In the genomic region with DNA sequence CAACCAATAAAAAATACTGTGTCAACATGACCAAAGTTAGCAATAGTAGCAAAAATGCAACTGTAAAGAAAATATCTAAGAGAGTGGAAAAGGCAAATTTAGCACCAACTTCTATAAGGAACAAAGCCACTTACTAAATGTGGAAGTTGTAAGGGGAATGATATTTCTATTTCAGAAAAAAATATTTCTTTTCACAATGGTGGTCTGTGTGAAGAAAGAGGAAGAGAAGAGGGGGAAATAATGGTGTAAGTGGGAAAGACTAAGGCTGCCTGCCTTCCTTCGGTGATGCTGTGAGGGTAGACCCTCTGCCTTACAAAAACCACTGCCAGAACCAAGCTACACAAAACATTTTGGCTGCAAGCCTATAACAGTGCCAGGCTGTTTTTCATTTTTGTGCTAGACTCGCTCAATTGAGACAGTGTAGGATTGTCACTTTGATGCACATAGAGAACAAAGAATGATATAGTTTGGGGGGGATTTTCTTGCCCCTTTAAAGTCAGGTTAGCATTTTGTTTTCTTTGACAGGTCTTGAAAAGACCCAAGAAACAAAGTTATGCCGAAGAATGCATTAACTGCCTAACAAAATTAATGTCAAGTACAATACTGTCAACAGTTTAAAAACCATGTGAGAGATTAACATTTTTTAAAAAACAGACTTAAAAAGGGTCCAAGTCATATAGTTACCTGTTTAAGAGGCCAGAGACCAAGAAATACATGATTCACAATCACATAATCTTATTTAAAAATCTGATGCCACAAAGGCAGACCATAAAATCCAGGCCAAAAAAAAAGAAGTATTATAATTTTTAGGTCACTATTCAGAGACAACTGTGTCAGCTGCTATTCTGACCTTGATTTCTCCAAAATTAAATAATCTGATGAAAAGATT, we compare ENCODE assay signal across 16 cellular contexts.
DNase-seq lines count a peak whose midpoint lies in the region; ATAC-seq, FAIRE-seq and TF ChIP-seq lines count a peak whose summit lies in the region.
"Had no signal": no experiment of that assay in that cellular context is flagged by ENCODE, and none has a peak within 500 bp of the region (broad histone marks: within the 10 kb centered on the region; RNA-seq: fewer than 3 reads in every experiment).

No MANE protein-coding gene starts in this region.

- H3K4me1 ChIP-seq in OCI-LY3 (ENCODE audit: low read length) (peaks cover 55% of the 10 kb centered on the region), K562 (replicated peaks in 1 of 2; ENCODE audit: control insufficient read depth in 2 of 2, insufficient read depth in 2 of 2, low read length in 2 of 2) (peaks cover 0 to 42% of the 10 kb centered on the region in 2 experiments; a peak in 3 of 5 replicates)

- H3K27me3 ChIP-seq in OCI-LY3 (ENCODE audit: low read depth, low read length) (no peaks in the 10 kb centered on the region), K562 (ENCODE audit: control insufficient read depth in 2 of 2, insufficient read depth in 2 of 2, low read length in 2 of 2) (no peaks in the 10 kb centered on the region)
- H3K27me3 ChIP-seq: neural progenitor cell had no signal

- H3K36me3 Mint-ChIP-seq in activated CD4-positive, alpha-beta T cell treated with anti-CD3 and anti-CD28 coated beads, Interleukin-2, amount 10 ng/mL, durations not matched to agents 7 days and 5 days (ENCODE audit: low read depth), result peaks cover 2% of the 10 kb centered on the region
- H3K36me3 Mint-ChIP-seq in stimulated activated naive CD8-positive, alpha-beta T cell treated with anti-CD3 and anti-CD28 coated beads, Interleukin-15, Interleukin-2, amounts not matched to agents 100 ng/mL and 50 ng/mL, for 24 hours (ENCODE audit: low read depth), result peaks cover 34% of the 10 kb centered on the region
- no peaks in the 10 kb centered on the region for H3K36me3 Mint-ChIP-seq in glutamatergic neuron (ENCODE audit: unreplicated experiment)

- H3K9me3 Mint-ChIP-seq in activated CD4-positive, alpha-beta T cell treated with anti-CD3 and anti-CD28 coated beads, Interleukin-2, amount 10 ng/mL, durations not matched to agents 7 days and 5 days, result no peaks in the 10 kb centered on the region
- H3K9me3 Mint-ChIP-seq in stimulated activated naive CD8-positive, alpha-beta T cell treated with anti-CD3 and anti-CD28 coated beads, Interleukin-15, Interleukin-2, amounts not matched to agents 100 ng/mL and 50 ng/mL, for 24 hours, result no peaks in the 10 kb centered on the region
- no peaks in the 10 kb centered on the region for H3K9me3 Mint-ChIP-seq in glutamatergic neuron (ENCODE audit: unreplicated experiment)
- H3K9me3 Mint-ChIP-seq: neural progenitor cell had no signal

- no peak for TF ChIP-seq EP300 in K562 (IDR thresholded peaks at IDR 0.05; ENCODE audit: low read length)

- no peaks in the 10 kb centered on the region for H3K9me1 ChIP-seq in K562 (ENCODE audit: control insufficient read depth, insufficient read depth, low read length)

- no peak for DNase-seq in activated CD4-positive, alpha-beta T cell treated with anti-CD3 and anti-CD28 coated beads, Interleukin-2, amount 10 ng/mL, durations not matched to agents 7 days and 5 days
- no peak for DNase-seq in activated CD4-positive, alpha-beta T cell treated with anti-CD3 and anti-CD28 coated beads, Interleukin-2, amount 50 U/mL, for 48 hours
- DNase-seq in K562 (ENCODE audit: extremely low read depth in 1 of 4, low spot score in 3 of 4) (no peak), glutamatergic neuron (no peak), HuH-7.5 (ENCODE audit: low spot score) (no peak)
- DNase-seq: DND-41, left cardiac atrium, NCI-H2029 treated with DMSO at 0.1 percent for 48 hours had no signal

- CTCF ChIA-PET in activated CD4-positive, alpha-beta T cell treated with anti-CD3 and anti-CD28 coated beads, Interleukin-2, amount 10 ng/mL, durations not matched to agents 7 days and 5 days (lab: Charles Lee), result interaction anchor here (0.6 to 2.1 kb wide), 2 partner anchors 13 to 91 kb away, joined by 3 to 6 read pairs; no protein-coding TSS in a partner anchor
- CTCF ChIA-PET in K562 (lab: Yijun Ruan, JAX; ENCODE audit: low intra/inter-chr PET ratio), result no interaction called here

- H3K4me3 ChIP-seq in OCI-LY3 (ENCODE audit: low read length) (peak overlapping the region; percentile 20), K562 (no peak overlapping the region)
- H3K4me3 ChIP-seq: neural progenitor cell, smooth muscle cell had no signal

- H3K4me1 Mint-ChIP-seq in activated CD4-positive, alpha-beta T cell treated with anti-CD3 and anti-CD28 coated beads, Interleukin-2, amount 10 ng/mL, durations not matched to agents 7 days and 5 days, result peaks cover 41% of the 10 kb centered on the region
- H3K4me1 Mint-ChIP-seq in stimulated activated naive CD8-positive, alpha-beta T cell treated with anti-CD3 and anti-CD28 coated beads, Interleukin-15, Interleukin-2, amounts not matched to agents 100 ng/mL and 50 ng/mL, for 24 hours (ENCODE audit: low read depth), result peaks cover 92% of the 10 kb centered on the region
- H3K4me1 Mint-ChIP-seq in glutamatergic neuron (ENCODE audit: low read depth, unreplicated experiment), result peaks cover 41% of the 10 kb centered on the region

- H4K20me1 ChIP-seq in OCI-LY3 (ENCODE audit: insufficient read depth, low read length) (no peaks in the 10 kb centered on the region), K562 (replicated peaks; ENCODE audit: control insufficient read depth, insufficient read depth, low read length) (no peaks in the 10 kb centered on the region)

- H3K79me2 ChIP-seq in OCI-LY3 (ENCODE audit: low read length) (peaks cover 11% of the 10 kb centered on the region), K562 (ENCODE audit: control insufficient read depth, insufficient read depth, low read length) (no peaks in the 10 kb centered on the region)

- WGBS in K562 (ENCODE audit: insufficient coverage, low coverage, missing lambda C conversion rate), result 91% methylated on average over 3 of the region's 3 CpGs

- intact Hi-C loops in K562 (cut with micrococcal nuclease), result loop anchor here (5.0 kb wide), 3 partner anchors 81 to 289 kb away; a partner anchor contains a TSS

- FAIRE-seq in K562 (lab: Jason Lieb, UNC), result no peak
- FAIRE-seq: astrocyte, HepG2, urothelium cell line had no signal

- H3K4me2 ChIP-seq in OCI-LY3 (ENCODE audit: low read length) (peak overlapping the region; percentile 51), K562 (ENCODE audit: insufficient read depth, low read length) (no peak overlapping the region)
- H3K4me2 ChIP-seq: neural progenitor cell, smooth muscle cell had no signal

- POLR2A ChIA-PET in activated CD4-positive, alpha-beta T cell treated with anti-CD3 and anti-CD28 coated beads, Interleukin-2, amount 10 ng/mL, durations not matched to agents 7 days and 5 days (lab: Charles Lee), result interaction anchor here (0.6 kb wide), 1 partner anchor 58 kb away, joined by 4 read pairs; no protein-coding TSS in a partner anchor
- POLR2A ChIA-PET in K562 (lab: Yijun Ruan, JAX), result interaction anchor here (0.9 kb wide), 1 partner anchor 8 kb away, joined by 3 read pairs; no protein-coding TSS in a partner anchor

- TF ChIP-seq CTCF in OCI-LY3 (IDR thresholded peaks at IDR 0.05; ENCODE audit: low read depth, low read length) (no peak), K562 (IDR thresholded peaks at IDR 0.05 in 2 of 3, conservative IDR thresholded peaks at IDR 0.05 in 1 of 3; ENCODE audit: insufficient read depth in 2 of 3, low read depth in 1 of 3, low read length in 3 of 3) (no peak), glutamatergic neuron (IDR thresholded peaks at IDR 0.05; ENCODE audit: partially characterized antibody, unreplicated experiment) (no peak)

- H3K27ac ChIP-seq in OCI-LY3 (ENCODE audit: low read length) (peak overlapping the region; percentile 44), K562 (ENCODE audit: extremely low read depth, low read depth, low read length) (no peak overlapping the region)
- H3K27ac ChIP-seq: neural progenitor cell had no signal

- in situ Hi-C loops in K562 (cut with MboI), result no loop called here

- H3K27me3 Mint-ChIP-seq in activated CD4-positive, alpha-beta T cell treated with anti-CD3 and anti-CD28 coated beads, Interleukin-2, amount 10 ng/mL, durations not matched to agents 7 days and 5 days, result no peaks in the 10 kb centered on the region
- no peaks in the 10 kb centered on the region for H3K27me3 Mint-ChIP-seq in stimulated activated naive CD8-positive, alpha-beta T cell treated with anti-CD3 and anti-CD28 coated beads, Interleukin-15, Interleukin-2, amounts not matched to agents 100 ng/mL and 50 ng/mL, for 24 hours
- H3K27me3 Mint-ChIP-seq in glutamatergic neuron (ENCODE audit: unreplicated experiment), result peaks cover 2% of the 10 kb centered on the region

- H3K9me3 ChIP-seq in OCI-LY3 (ENCODE audit: insufficient read depth, low read length) (no peaks in the 10 kb centered on the region), K562 (replicated peaks; ENCODE audit: control insufficient read depth, insufficient read depth, low read depth, low read length) (no peaks in the 10 kb centered on the region)

- peak overlapping the region; percentile 6; the same call in 1 of the 2 replicates for H3K9ac ChIP-seq in OCI-LY3 (ENCODE audit: low read length)
- H3K9ac ChIP-seq in K562 (ENCODE audit: insufficient read depth in 1 of 2, low read depth in 2 of 2, low read length in 2 of 2), result no peak overlapping the region
- H3K9ac ChIP-seq: neural progenitor cell had no signal

- peak overlapping the region; percentile 1 for H3K4me3 Mint-ChIP-seq in activated CD4-positive, alpha-beta T cell treated with anti-CD3 and anti-CD28 coated beads, Interleukin-2, amount 10 ng/mL, durations not matched to agents 7 days and 5 days
- H3K4me3 Mint-ChIP-seq in stimulated activated naive CD8-positive, alpha-beta T cell treated with anti-CD3 and anti-CD28 coated beads, Interleukin-15, Interleukin-2, amounts not matched to agents 100 ng/mL and 50 ng/mL, for 24 hours, result peak overlapping the region; percentile 39
- H3K4me3 Mint-ChIP-seq in glutamatergic neuron (ENCODE audit: unreplicated experiment), result no peak overlapping the region
- H3K4me3 Mint-ChIP-seq: neural progenitor cell had no signal

- no peak for TF ChIP-seq RAD21 in K562 (CRISPR knock-in tag; conservative IDR thresholded peaks at IDR 0.05 in 1 of 2, IDR thresholded peaks at IDR 0.05 in 1 of 2)

- BruUV-seq in K562 (replicated peaks; lab: Mats Ljungman, UMichigan), result no TSS peak

- TF ChIP-seq POLR2A in K562 (conservative IDR thresholded peaks at IDR 0.05), result no peak

- H3K27ac Mint-ChIP-seq in activated CD4-positive, alpha-beta T cell treated with anti-CD3 and anti-CD28 coated beads, Interleukin-2, amount 10 ng/mL, durations not matched to agents 7 days and 5 days, result peak overlapping the region; percentile 76
- H3K27ac Mint-ChIP-seq in stimulated activated naive CD8-positive, alpha-beta T cell treated with anti-CD3 and anti-CD28 coated beads, Interleukin-15, Interleukin-2, amounts not matched to agents 100 ng/mL and 50 ng/mL, for 24 hours, result peak overlapping the region; percentile 85
- H3K27ac Mint-ChIP-seq in glutamatergic neuron (ENCODE audit: unreplicated experiment), result no peak overlapping the region
- H3K27ac Mint-ChIP-seq: neural progenitor cell had no signal

- H3K36me3 ChIP-seq in OCI-LY3 (replicated peaks; ENCODE audit: low read depth, low read length) (no peaks in the 10 kb centered on the region), K562 (ENCODE audit: control insufficient read depth, insufficient read depth, low read length) (no peaks in the 10 kb centered on the region; the same call in 2 of the 3 replicates)
- H3K36me3 ChIP-seq: neural progenitor cell had no signal

- ATAC-seq in K562 (no peak), HG03442 (IDR thresholded peaks at IDR 0.05; ENCODE audit: unreplicated experiment) (no peak)
- ATAC-seq: HepG2, left cardiac atrium had no signal

- H2AFZ ChIP-seq in OCI-LY3 (ENCODE audit: low read depth, low read length), result no peak overlapping the region
- H2AFZ ChIP-seq in K562 (ENCODE audit: low read depth, low read length), result peak overlapping the region; percentile 60
- H2AFZ ChIP-seq: neural progenitor cell had no signal
